Comparison of ENCODE assay signal across 10 cellular contexts in the genomic region with DNA sequence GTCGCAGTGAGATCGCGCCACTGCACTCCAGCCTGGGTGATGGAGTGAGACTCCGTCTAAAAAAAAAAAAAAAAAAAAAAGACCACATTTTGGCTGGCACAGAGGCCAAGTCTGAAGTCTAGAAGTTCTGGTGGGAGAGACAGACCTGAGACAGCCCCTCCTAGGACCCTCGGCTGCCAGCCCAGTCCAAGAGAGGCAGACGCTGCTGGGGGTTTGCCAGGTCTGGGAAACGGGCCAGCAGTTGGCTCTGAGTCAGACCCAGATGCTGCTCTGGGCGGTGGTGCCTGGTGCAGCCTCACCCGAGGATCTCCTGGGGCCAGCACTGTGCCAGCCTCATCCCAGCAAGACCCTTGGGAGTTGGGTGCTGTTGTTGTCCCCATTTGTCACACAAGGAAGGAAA.
DNase-seq lines count a peak whose midpoint lies in the region; ATAC-seq and TF ChIP-seq lines count a peak whose summit lies in the region.
"Had no signal": no experiment of that assay in that cellular context is flagged by ENCODE, and none has a peak within 500 bp of the region (broad histone marks: within the 10 kb centered on the region; RNA-seq: fewer than 3 reads in every experiment).

No MANE protein-coding gene starts in this region.

- ATAC-seq in HG03342 (IDR thresholded peaks at IDR 0.05; ENCODE audit: unreplicated experiment) (no peak), HG02885 (IDR thresholded peaks at IDR 0.05; ENCODE audit: poor library complexity, unreplicated experiment) (no peak)

- peaks cover 63% of the 10 kb centered on the region for H3K4me1 ChIP-seq in BLaER1

- no peak overlapping the region for H3K4me3 ChIP-seq in BLaER1
- H3K4me3 ChIP-seq in cardiac fibroblast (replicated peaks in 1 of 2; ENCODE audit: low read depth in 2 of 2, low read length in 2 of 2) = no peak overlapping the region

- TF ChIP-seq CTCF in cardiac fibroblast (IDR thresholded peaks at IDR 0.05; ENCODE audit: low read depth, low read length) (no peak), GM10266 (IDR thresholded peaks at IDR 0.05; ENCODE audit: control insufficient read depth, insufficient read depth, low read depth, missing control alignments) (no peak)

- DNase-seq in NCI-H1694 (lab: John Stamatoyannopoulos, UW) = peak; percentile 89
- peak; percentile 53 to 64 for DNase-seq in cardiac fibroblast (ENCODE audit: low read depth in 2 of 2)
- DNase-seq in midbrain (lab: John Stamatoyannopoulos, UW) = peak; percentile 94
- no peak for DNase-seq in GM10266 (ENCODE audit: extremely low spot score)
- no peak for DNase-seq in stimulated activated CD4-positive, alpha-beta T cell treated with anti-CD3 and anti-CD28 coated beads, Interleukin-2, amount 100 ng/mL, for 24 hours
- DNase-seq: activated CD4-positive, alpha-beta T cell treated with anti-CD3 and anti-CD28 coated beads, Interleukin-2, amount 10 ng/mL, durations not matched to agents 24 days and 14 days; NCI-H1417 had no signal

- no peak overlapping the region for H3K9ac ChIP-seq in BLaER1

- peak overlapping the region; percentile 89 for H3K4me2 ChIP-seq in BLaER1

- peaks cover 65% of the 10 kb centered on the region for H3K36me3 ChIP-seq in BLaER1

- no peaks in the 10 kb centered on the region for H3K9me3 ChIP-seq in BLaER1

- peak overlapping the region; percentile 49; the same call in 1 of the 2 replicates for H3K27ac ChIP-seq in BLaER1

- peaks cover 62% of the 10 kb centered on the region for H4K20me1 ChIP-seq in BLaER1

- no peaks in the 10 kb centered on the region for H3K27me3 ChIP-seq in BLaER1

Comparison
In these comparisons a context has a peak if more than half of its experiments do, and no peak if none do; other contexts are left out.
1. DNase-seq: peak in NCI-H1694 (single experiment), cardiac fibroblast (2 of 2) and midbrain (single experiment); none in GM10266 (single experiment) and stimulated activated CD4-positive, alpha-beta T cell treated with anti-CD3 and anti-CD28 coated beads, Interleukin-2, amount 100 ng/mL, for 24 hours (0 of 2).